8 cellular contexts compared by ENCODE assay signal in the genomic region with DNA sequence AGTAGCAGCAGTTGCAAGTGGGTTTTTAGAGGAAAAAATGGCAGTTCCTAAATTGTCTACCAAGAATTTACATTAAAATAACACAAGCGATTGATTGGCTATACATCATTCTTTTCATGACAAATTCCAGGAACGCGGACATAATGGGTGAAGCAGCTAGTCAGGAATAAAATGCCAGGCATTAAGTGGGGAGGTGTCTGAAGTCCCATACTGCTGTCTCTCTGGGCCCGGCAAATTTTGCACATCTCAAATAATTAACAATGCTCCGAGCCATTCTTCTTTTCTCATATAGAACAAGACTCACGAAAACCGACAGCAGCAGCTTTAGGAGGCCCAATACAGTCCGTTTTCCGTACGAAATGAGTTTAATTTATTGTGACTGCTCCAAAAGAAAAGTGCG. TPM values are rescaled to one million over a fixed set of nuclear protein-coding genes. Genes with fewer than 3 reads are reported as not detected.
A peak's percentile ranks its signal among the peaks of the same experiment; 100 is the strongest.
DNase-seq lines count a peak whose midpoint lies in the region; ATAC-seq and TF ChIP-seq lines count a peak whose summit lies in the region.

No MANE protein-coding gene starts in this region.

- H3K4me3 Mint-ChIP-seq in MCF 10A (ENCODE audit: unreplicated experiment) (peak overlapping the region; percentile 99), mesothelial cell of epicardium (peak overlapping the region; percentile 98)

- H3K27ac Mint-ChIP-seq in MCF 10A (ENCODE audit: low read depth, unreplicated experiment) (peak overlapping the region; percentile 99), mesothelial cell of epicardium (peak overlapping the region; percentile 99)

- H3K9me3 ChIP-seq in right atrium auricular region, result no peaks in the 10 kb centered on the region

- H3K4me1 Mint-ChIP-seq in MCF 10A (ENCODE audit: insufficient read depth, unreplicated experiment) (peaks cover 28% of the 10 kb centered on the region), mesothelial cell of epicardium (peaks cover 37% of the 10 kb centered on the region)

- peak overlapping the region; percentile 73 to 82 for H3K4me3 ChIP-seq in right atrium auricular region

- H3K4me1 ChIP-seq in right atrium auricular region, result peaks cover 0 to 41% of the 10 kb centered on the region in 2 donors

- POLR2A ChIA-PET in MCF 10A (lab: Yijun Ruan, JAX), result interaction anchor here (0.7 to 8.1 kb wide), 26 partner anchors 8 to 1211 kb away, joined by 3 to 280 read pairs (median 5); partner anchors contain the start of genes CDKL1, DNAAF2, KLHDC1 and KLHDC2

- H3K27me3 ChIP-seq in right atrium auricular region, result no peaks in the 10 kb centered on the region

- H3K36me3 Mint-ChIP-seq in MCF 10A (ENCODE audit: insufficient read depth, unreplicated experiment) (peaks cover 62% of the 10 kb centered on the region), mesothelial cell of epicardium (peaks cover 10% of the 10 kb centered on the region)

- ATAC-seq in Right ventricle myocardium inferior (no peak), HG03175 (IDR thresholded peaks at IDR 0.05; ENCODE audit: unreplicated experiment) (no peak)

- TSS peak; percentile 61 for BruUV-seq in MCF 10A (replicated peaks; lab: Mats Ljungman, UMichigan)

- no peak for TF ChIP-seq CTCF in right atrium auricular region (IDR thresholded peaks at IDR 0.05)
- no peak for TF ChIP-seq CTCF in MCF 10A (IDR thresholded peaks at IDR 0.05; ENCODE audit: unreplicated experiment)
- no peak for TF ChIP-seq CTCF in mesothelial cell of epicardium (IDR thresholded peaks at IDR 0.05; ENCODE audit: unreplicated experiment)

- no peaks in the 10 kb centered on the region for H3K27me3 Mint-ChIP-seq in MCF 10A (ENCODE audit: insufficient read depth, unreplicated experiment)
- H3K27me3 Mint-ChIP-seq in mesothelial cell of epicardium (ENCODE audit: low read depth), result no peaks in the 10 kb centered on the region

- peaks cover 16% of the 10 kb centered on the region for H3K36me3 ChIP-seq in right atrium auricular region

- H3K9me3 Mint-ChIP-seq in MCF 10A (ENCODE audit: unreplicated experiment) (no peaks in the 10 kb centered on the region), mesothelial cell of epicardium (no peaks in the 10 kb centered on the region)

- peak overlapping the region; percentile 91 for H3K27ac ChIP-seq in right atrium auricular region

- CTCF ChIA-PET in MCF 10A (lab: Yijun Ruan, JAX), result interaction anchor here (0.6 to 2.3 kb wide), 5 partner anchors 13 to 147 kb away, joined by 3 to 13 read pairs (median 7); partner anchors contain the start of genes LRR1 and RPS29

- DNase-seq in right atrium auricular region (ENCODE audit: low spot score) (no peak), Right ventricle myocardium inferior (ENCODE audit: missing footprints) (no peak), MCF 10A (ENCODE audit: unreplicated experiment) (no peak), mesothelial cell of epicardium (ENCODE audit: low spot score in 2 of 2, unreplicated experiment in 2 of 2) (no peak), hepatic stellate cell (ENCODE audit: low spot score) (no peak)
- no peak for DNase-seq in activated CD4-positive, CD25-positive, alpha-beta regulatory T cell (lab: John Stamatoyannopoulos, UW)
- DNase-seq in central memory CD4-positive, alpha-beta T cell, result no peak

- intact Hi-C loops in Right ventricle myocardium inferior (cut with DNase I), result loop anchor here (2.0 to 5.0 kb wide), 3 partner anchors 15 to 32 kb away; partner anchors contain the start of genes DNAAF2, LRR1 and RPS29
- intact Hi-C loops in MCF 10A (cut with micrococcal nuclease), result loop anchor here (1.0 to 5.0 kb wide), 2 partner anchors 33 to 157 kb away; partner anchors contain the start of gene RPS29

RNA-seq across cellular contexts. Expression of gene RPL36AL, which starts 0.7 kb away (rescaled TPM):
- total RNA-seq in right atrium auricular region (100 to 1,000 TPM; 133 to 301 TPM), Right ventricle myocardium inferior (138 TPM), MCF 10A (2022) (257 and 299 TPM in 2 replicates), mesothelial cell of epicardium (148 to 149 TPM (median 149 TPM) in 3 replicates)

RNA-seq across cellular contexts. Expression of gene MGAT2, which starts 0.9 kb away (rescaled TPM):
- total RNA-seq in right atrium auricular region, result 10 to 100 TPM; 15.4 to 22.9 TPM
- total RNA-seq in Right ventricle myocardium inferior, result 10.8 TPM
- total RNA-seq in MCF 10A (2022), result 43.8 and 44.3 TPM in 2 replicates
- total RNA-seq in mesothelial cell of epicardium, result 18.7 to 20.3 TPM (median 19.2 TPM) in 3 replicates

RNA-seq across cellular contexts. Expression of gene DNAAF2, which starts 15.3 kb away (rescaled TPM):
- 1 to 10 TPM; 6.3 to 8.9 TPM for total RNA-seq in right atrium auricular region
- total RNA-seq in Right ventricle myocardium inferior, result 6.1 TPM
- total RNA-seq in MCF 10A (2022), result 6.8 and 9.9 TPM in 2 replicates
- total RNA-seq in mesothelial cell of epicardium, result 10.8 to 11.8 TPM (median 11.5 TPM) in 3 replicates

RNA-seq across cellular contexts. Expression of gene LRR1, which starts 21.0 kb away (rescaled TPM):
- total RNA-seq in right atrium auricular region, result 1 to 10 TPM; 3.6 to 3.8 TPM
- 6.2 TPM for total RNA-seq in Right ventricle myocardium inferior
- 17.0 and 19.8 TPM in 2 replicates for total RNA-seq in MCF 10A (2022)
- 8.8 to 10.9 TPM (median 9.2 TPM) in 3 replicates for total RNA-seq in mesothelial cell of epicardium

RNA-seq across cellular contexts. Expression of gene RPS29, which starts 33.5 kb away (rescaled TPM):
- total RNA-seq in right atrium auricular region (1,000 to 10,000 TPM; 1,499 to 8,459 TPM), Right ventricle myocardium inferior (918 TPM), MCF 10A (2022) (1,499 and 1,837 TPM in 2 replicates), mesothelial cell of epicardium (1,338 to 1,394 TPM (median 1,392 TPM) in 3 replicates)
